In the genomic region with DNA sequence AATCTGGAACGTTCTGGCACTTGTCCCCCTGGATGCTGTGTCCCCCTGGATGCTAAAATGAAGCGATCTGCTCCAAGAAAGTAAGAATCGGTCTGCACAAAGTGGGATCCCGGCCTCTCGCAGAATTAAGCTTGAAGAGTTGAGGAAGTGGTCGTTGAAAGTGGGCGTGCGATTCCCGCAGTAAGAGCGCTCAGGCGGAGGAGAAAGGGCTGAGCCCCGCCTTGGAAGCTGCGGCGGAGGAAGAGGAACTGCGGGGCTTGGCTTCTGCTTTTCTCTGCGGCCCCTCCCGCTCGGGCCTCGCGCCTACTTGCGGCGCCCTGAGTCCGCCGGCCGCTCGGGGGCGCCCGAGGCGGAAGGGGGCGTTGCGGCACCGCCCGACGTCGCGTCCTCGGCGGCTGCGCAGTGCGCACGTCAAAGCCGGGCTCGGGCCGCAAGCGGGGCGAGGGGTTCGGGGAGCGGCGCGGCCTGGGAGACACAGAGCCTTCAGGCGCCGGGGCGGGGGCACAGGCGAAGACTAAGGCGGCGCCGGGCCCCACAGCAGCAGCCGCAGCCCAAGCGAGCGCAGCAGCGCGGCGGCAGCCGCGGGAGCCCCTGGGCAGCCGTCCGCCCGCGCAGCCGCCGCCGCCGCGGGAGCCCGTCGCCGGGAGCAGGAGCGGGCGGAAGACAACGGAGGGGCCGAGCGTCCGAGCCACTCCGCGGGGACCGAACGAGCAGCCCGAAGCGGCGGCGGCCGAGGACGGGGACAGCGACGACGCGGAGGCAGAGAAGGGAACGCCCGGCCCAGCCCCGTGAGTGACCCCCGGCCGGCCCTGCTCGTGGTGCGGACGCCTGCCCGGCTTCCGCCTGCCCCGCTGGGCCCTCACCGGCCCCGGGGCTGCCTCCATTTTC, we compare ENCODE assay signal across 9 cellular contexts. TPM values are rescaled to one million over a fixed set of nuclear protein-coding genes. Genes with fewer than 3 reads are reported as not detected.
DNase-seq lines count a peak whose midpoint lies in the region; ATAC-seq, FAIRE-seq and TF ChIP-seq lines count a peak whose summit lies in the region.
"Had no signal": no experiment of that assay in that cellular context is flagged by ENCODE, and none has a peak within 500 bp of the region (broad histone marks: within the 10 kb centered on the region; RNA-seq: fewer than 3 reads in every experiment).

A gene (plus strand): TSS at position 400 of the 888 bp plus-strand sequence. CDS start 47,160 bp downstream, outside the sequence.

- H3K4me1 ChIP-seq in kidney (ENCODE audit: control insufficient read depth in 1 of 2, insufficient read depth in 1 of 2, low read depth in 1 of 2, low read length in 2 of 2), result peaks cover 11 to 18% of the 10 kb centered on the region in 2 donors

- ATAC-seq in GM19023 (IDR thresholded peaks at IDR 0.05; ENCODE audit: unreplicated experiment), result peak; percentile 83
- ATAC-seq in HG03280 (IDR thresholded peaks at IDR 0.05; ENCODE audit: unreplicated experiment), result peak; percentile 87
- ATAC-seq in activated CD4-positive, CD25-positive, alpha-beta regulatory T cell treated with anti-CD3 and anti-CD28 coated beads, Interleukin-2, amount 50 U/mL, for 24 hours, result peak; percentile 83 to 84

- DNase-seq in AG09319 (ENCODE audit: extremely low read depth, low read depth) (peak; percentile 65), NCI-H446 (lab: John Stamatoyannopoulos, UW) (peak; percentile 56 to 93), cerebellar cortex (ENCODE audit: low spot score) (peak; percentile 90), kidney (peak; percentile 95)
- peak; percentile 91 for DNase-seq in stimulated activated CD4-positive, alpha-beta T cell treated with anti-CD3 and anti-CD28 coated beads, Interleukin-15, amount 100 ng/mL, for 24 hours

- peak within 1 kb of the TSS; percentile 86 to 89 for H3K4me3 ChIP-seq in kidney (ENCODE audit: low read length in 2 of 2)

- no peaks in the 10 kb centered on the region for H3K36me3 ChIP-seq in kidney (ENCODE audit: control insufficient read depth in 1 of 2, insufficient read depth in 2 of 2, low read length in 2 of 2)

- H3K9ac ChIP-seq in kidney (ENCODE audit: low read length in 2 of 2), result peak within 1 kb of the TSS; percentile 89 to 96

- H3K27ac ChIP-seq in kidney (ENCODE audit: low read depth in 2 of 2, low read length in 2 of 2), result peak within 1 kb of the TSS; percentile 85 to 90

- no peaks in the 10 kb centered on the region for H3K9me3 ChIP-seq in kidney (ENCODE audit: control insufficient read depth in 1 of 2, low read length in 2 of 2)

- intact Hi-C loops in kidney (cut with DNase I), result no loop called here

- FAIRE-seq in kidney (lab: Jason Lieb, UNC), result no peak
- FAIRE-seq: endometrium had no signal

- TF ChIP-seq CTCF in AG09319 (IDR thresholded peaks at IDR 0.05; ENCODE audit: low read depth, low read length) (peak; percentile 46), kidney (IDR thresholded peaks at IDR 0.05; ENCODE audit: borderline replicate concordance, extremely low read depth, insufficient read depth) (peak; percentile 87)

RNA-seq across cellular contexts. Expression of the gene that starts here (rescaled TPM):
- total RNA-seq in kidney, result 77.6 TPM
- 39.1 TPM for polyA plus RNA-seq in kidney (ENCODE audit: insufficient read depth, low read depth, low replicate concordance)

Comparison
In these comparisons a context has a peak if more than half of its experiments do, and no peak if none do; other contexts are left out.
1. Peak in every context shown above with its lines: DNase-seq, ATAC-seq, H3K4me3 ChIP-seq and H3K27ac ChIP-seq.